ENCODE assay signal across 1 cellular context in the genomic region with DNA sequence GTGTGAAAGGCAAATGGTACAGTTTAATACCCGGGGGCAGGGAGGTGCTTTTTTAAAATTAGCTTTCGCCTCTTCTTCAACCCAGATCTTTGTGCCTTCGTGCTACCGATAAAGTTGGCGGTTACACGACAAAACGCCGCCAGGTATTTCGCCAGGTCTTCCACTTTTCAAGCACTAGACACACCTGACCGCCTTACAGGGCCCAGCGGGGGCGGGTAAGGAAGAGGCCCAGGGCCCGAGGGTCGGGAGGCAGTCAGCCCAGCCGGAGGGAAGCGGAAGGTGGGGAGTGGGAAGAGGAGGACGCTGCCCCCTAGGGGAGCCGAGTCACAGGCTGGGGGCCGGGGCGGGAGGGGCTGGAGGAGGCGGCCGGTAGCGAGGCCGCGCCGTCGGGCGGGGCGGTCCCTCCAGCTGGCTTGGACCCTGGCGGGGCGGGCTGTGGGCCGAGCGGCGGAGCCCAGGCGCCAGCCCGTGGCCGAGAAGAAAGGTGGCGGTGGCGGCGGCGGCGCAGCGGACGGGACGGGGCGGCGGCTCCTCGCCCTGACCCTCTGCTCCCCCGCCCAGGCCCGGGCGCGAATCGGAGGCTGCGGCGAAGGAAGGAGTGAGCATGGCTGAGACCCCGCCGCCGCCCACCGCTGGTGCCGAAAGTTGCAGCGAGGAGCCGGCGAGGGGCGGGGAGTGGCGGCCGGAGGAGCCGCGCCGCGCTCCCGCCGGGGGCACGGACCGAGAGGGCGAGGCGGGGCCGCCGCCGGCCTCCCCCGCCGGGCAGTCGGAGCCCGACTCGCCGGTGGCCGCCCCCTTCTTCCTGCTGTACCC.
TF ChIP-seq lines count a peak whose summit lies in the region.

No MANE protein-coding gene starts in this region.

TF ChIP-seq in HCT116, 20 proteins besides CTCF, POLR2A, EP300 and RAD21 (continued from another document):
- TF ChIP-seq, protein P1, sequence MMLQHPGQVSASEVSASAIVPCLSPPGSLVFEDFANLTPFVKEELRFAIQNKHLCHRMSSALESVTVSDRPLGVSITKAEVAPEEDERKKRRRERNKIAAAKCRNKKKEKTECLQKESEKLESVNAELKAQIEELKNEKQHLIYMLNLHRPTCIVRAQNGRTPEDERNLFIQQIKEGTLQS (IDR thresholded peaks at IDR 0.05) = no peak
- TF ChIP-seq EZH2 (IDR thresholded peaks at IDR 0.05) (no peak), SP1 (IDR thresholded peaks at IDR 0.05; ENCODE audit: low read depth) (0 out of 2 replicates have a peak, but pooled peaks have one; percentile 20), CEBPB (IDR thresholded peaks at IDR 0.05; ENCODE audit: low read depth) (no peak), ZFX (IDR thresholded peaks at IDR 0.05) (no peak; the same call in none of the 2 replicates)
- TF ChIP-seq, protein P2, sequence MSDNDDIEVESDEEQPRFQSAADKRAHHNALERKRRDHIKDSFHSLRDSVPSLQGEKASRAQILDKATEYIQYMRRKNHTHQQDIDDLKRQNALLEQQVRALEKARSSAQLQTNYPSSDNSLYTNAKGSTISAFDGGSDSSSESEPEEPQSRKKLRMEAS (IDR thresholded peaks at IDR 0.05) = peak; percentile 62
